Comparison of ENCODE assay signal across 12 cellular contexts in the genomic region with DNA sequence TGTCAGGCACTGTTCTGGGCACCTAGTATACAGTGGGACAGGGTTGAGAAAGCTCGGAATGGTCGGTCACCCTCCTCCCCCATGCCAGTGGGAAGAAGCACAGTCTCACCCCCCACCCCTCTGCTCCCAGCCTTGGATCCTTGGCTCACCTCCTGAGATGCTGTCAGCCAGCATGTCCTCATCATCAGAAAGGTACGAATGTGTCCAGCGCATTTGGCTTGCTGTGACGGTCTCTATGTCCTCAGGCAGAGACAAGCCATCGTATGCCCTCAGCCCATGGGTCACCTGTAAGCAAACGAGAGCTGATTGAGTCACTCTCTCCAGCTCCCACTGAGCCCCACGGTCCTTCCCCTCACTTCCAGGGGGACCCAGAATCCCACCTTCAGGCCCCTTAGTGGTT. TPM values are rescaled to one million over a fixed set of nuclear protein-coding genes. Genes with fewer than 3 reads are reported as not detected.
DNase-seq lines count a peak whose midpoint lies in the region; ATAC-seq and TF ChIP-seq lines count a peak whose summit lies in the region.
"Had no signal": no experiment of that assay in that cellular context is flagged by ENCODE, and none has a peak within 500 bp of the region (broad histone marks: within the 10 kb centered on the region; RNA-seq: fewer than 3 reads in every experiment).

No MANE protein-coding gene starts in this region.

- H3K9ac ChIP-seq in mesendoderm (ENCODE audit: low read length), result no peak overlapping the region

- 52% methylated on average over 8 of the region's 8 CpGs for WGBS in esophagus muscularis mucosa
- WGBS in mesendoderm (ENCODE audit: extremely low coverage, insufficient coverage, low lambda C conversion rate), result no CpG with 5 or more reads among the region's 8 CpGs

- H4K8ac ChIP-seq in mesendoderm (ENCODE audit: low read depth, low read length), result no peak overlapping the region

- TF ChIP-seq POLR2A in Peyer's patch (IDR thresholded peaks at IDR 0.05) (no peak), esophagus muscularis mucosa (IDR thresholded peaks at IDR 0.05; ENCODE audit: low read depth) (no peak)

- H3K23ac ChIP-seq in mesendoderm (ENCODE audit: low read length), result no peak overlapping the region

- H4K5ac ChIP-seq in mesendoderm (ENCODE audit: low read length), result no peak overlapping the region

- peak overlapping the region; percentile 50 to 88 (median 66) for H3K27ac ChIP-seq in Peyer's patch
- peak overlapping the region; percentile 93 to 99 (median 98) for H3K27ac ChIP-seq in esophagus muscularis mucosa (replicated peaks in 1 of 4)
- peak overlapping the region; percentile 69 for H3K27ac ChIP-seq in muscle layer of duodenum (ENCODE audit: low read length)
- H3K27ac ChIP-seq in thoracic aorta, result peak overlapping the region; percentile 99
- no peak overlapping the region for H3K27ac ChIP-seq in mesendoderm (ENCODE audit: low read depth, low read length)

- peak; percentile 67 for TF ChIP-seq EP300 in esophagus muscularis mucosa (IDR thresholded peaks at IDR 0.05)

- no peak overlapping the region for H2BK5ac ChIP-seq in mesendoderm (ENCODE audit: low read length)

- no peak for ATAC-seq in thoracic aorta (ENCODE audit: insufficient number of reproducible peaks, low FRiP score, low read depth)

- H3K27me3 ChIP-seq in Peyer's patch (no peaks in the 10 kb centered on the region), esophagus muscularis mucosa (no peaks in the 10 kb centered on the region), muscle layer of duodenum (ENCODE audit: low read depth, low read length) (no peaks in the 10 kb centered on the region), thoracic aorta (replicated peaks; ENCODE audit: insufficient read depth) (no peaks in the 10 kb centered on the region), mesendoderm (ENCODE audit: insufficient read depth, low read length, poor library complexity) (no peaks in the 10 kb centered on the region)

- TF ChIP-seq CTCF in Peyer's patch (IDR thresholded peaks at IDR 0.05), result no peak
- no peak for TF ChIP-seq CTCF in esophagus muscularis mucosa (IDR thresholded peaks at IDR 0.05)
- no peak for TF ChIP-seq CTCF in thoracic aorta (IDR thresholded peaks at IDR 0.05)

- no peak overlapping the region for H2BK120ac ChIP-seq in mesendoderm (ENCODE audit: low read depth, low read length)

- H3K4me1 ChIP-seq in Peyer's patch (peaks cover 0 to 48% (median 5%) of the 10 kb centered on the region in 4 donors), esophagus muscularis mucosa (peaks cover 81 to 94% (median 92%) of the 10 kb centered on the region in 4 donors), muscle layer of duodenum (ENCODE audit: control insufficient read depth in 1 of 2, insufficient read depth in 2 of 2, low read length in 2 of 2) (peaks cover 30 to 81% of the 10 kb centered on the region in 2 donors), thoracic aorta (ENCODE audit: control insufficient read depth in 1 of 2, low read depth in 2 of 2) (peaks cover 59 to 87% of the 10 kb centered on the region in 2 donors), mesendoderm (ENCODE audit: control insufficient read depth, low read depth, low read length) (no peaks in the 10 kb centered on the region)

- H3K4me3 ChIP-seq in Peyer's patch (no peak overlapping the region), esophagus muscularis mucosa (no peak overlapping the region), muscle layer of duodenum (ENCODE audit: low read depth in 1 of 2, low read length in 2 of 2) (peak overlapping the region in 1 of 2 donors; percentile 21), thoracic aorta (no peak overlapping the region), mesendoderm (ENCODE audit: low read length) (no peak overlapping the region)

- H3K9me3 ChIP-seq in Peyer's patch, result no peaks in the 10 kb centered on the region
- H3K9me3 ChIP-seq in esophagus muscularis mucosa, result no peaks in the 10 kb centered on the region
- no peaks in the 10 kb centered on the region for H3K9me3 ChIP-seq in muscle layer of duodenum (ENCODE audit: control insufficient read depth in 1 of 2, low read length in 2 of 2)
- no peaks in the 10 kb centered on the region for H3K9me3 ChIP-seq in thoracic aorta

- H3K79me1 ChIP-seq in mesendoderm (ENCODE audit: low read length), result no peaks in the 10 kb centered on the region

- no peak overlapping the region for H3K18ac ChIP-seq in mesendoderm (ENCODE audit: low read length)

- no peak for DNase-seq in Peyer's patch
- DNase-seq in esophagus muscularis mucosa (ENCODE audit: extremely low spot score), result no peak
- no peak for DNase-seq in thoracic aorta (ENCODE audit: low spot score)
- DNase-seq in putamen (ENCODE audit: low spot score), result no peak
- DNase-seq in T-helper 9 cell, result no peak
- no peak for DNase-seq in mesendoderm
- no peak for DNase-seq in AML-193 (lab: John Stamatoyannopoulos, UW)
- DNase-seq: activated gamma-delta T cell, NCI-H1930, NCI-H510A, OCI-M1 had no signal

- no peaks in the 10 kb centered on the region for H3K79me2 ChIP-seq in mesendoderm (ENCODE audit: control insufficient read depth, insufficient read depth, low read length)

- no peak overlapping the region for H3K4ac ChIP-seq in mesendoderm (ENCODE audit: low read depth, low read length)

- H2BK15ac ChIP-seq in mesendoderm (replicated peaks; ENCODE audit: low read depth), result no peak overlapping the region

- no peak overlapping the region for H2AK5ac ChIP-seq in mesendoderm (ENCODE audit: low read length)

- no peak overlapping the region for H3K56ac ChIP-seq in mesendoderm (ENCODE audit: low read length)

- H3K36me3 ChIP-seq in Peyer's patch (peaks cover 0 to 38% (median 0%) of the 10 kb centered on the region in 3 donors), esophagus muscularis mucosa (peaks cover 11 to 59% (median 52%) of the 10 kb centered on the region in 4 donors), muscle layer of duodenum (ENCODE audit: control insufficient read depth in 1 of 2, insufficient read depth in 2 of 2, low read length in 2 of 2) (peaks cover 19 to 29% of the 10 kb centered on the region in 2 donors), thoracic aorta (peaks cover 37% of the 10 kb centered on the region), mesendoderm (ENCODE audit: control insufficient read depth, insufficient read depth, low read length) (peaks cover 3% of the 10 kb centered on the region)

- intact Hi-C loops in esophagus muscularis mucosa (cut with DNase I), result no loop called here

- no peak overlapping the region for H3K4me2 ChIP-seq in mesendoderm (ENCODE audit: low read length)

RNA-seq across cellular contexts. Expression of a gene that starts 41.1 kb away (rescaled TPM):
- total RNA-seq in Peyer's patch (100 to 1,000 TPM in 3 of 4 donors, 10 to 100 TPM in 1; 68.7 to 199 (median 122) TPM), esophagus muscularis mucosa (1,000 to 10,000 TPM in 1 of 4 donors, 100 to 1,000 TPM in 3; 414 to 1,199 (median 595) TPM), thoracic aorta (100 to 1,000 TPM; 684 to 846 TPM)
- polyA plus RNA-seq in mesendoderm (2013, experiment 1 of 2), result 10.1 TPM
- polyA plus RNA-seq in mesendoderm (2013, experiment 2 of 2), result 9.4 TPM
